In the genomic region with DNA sequence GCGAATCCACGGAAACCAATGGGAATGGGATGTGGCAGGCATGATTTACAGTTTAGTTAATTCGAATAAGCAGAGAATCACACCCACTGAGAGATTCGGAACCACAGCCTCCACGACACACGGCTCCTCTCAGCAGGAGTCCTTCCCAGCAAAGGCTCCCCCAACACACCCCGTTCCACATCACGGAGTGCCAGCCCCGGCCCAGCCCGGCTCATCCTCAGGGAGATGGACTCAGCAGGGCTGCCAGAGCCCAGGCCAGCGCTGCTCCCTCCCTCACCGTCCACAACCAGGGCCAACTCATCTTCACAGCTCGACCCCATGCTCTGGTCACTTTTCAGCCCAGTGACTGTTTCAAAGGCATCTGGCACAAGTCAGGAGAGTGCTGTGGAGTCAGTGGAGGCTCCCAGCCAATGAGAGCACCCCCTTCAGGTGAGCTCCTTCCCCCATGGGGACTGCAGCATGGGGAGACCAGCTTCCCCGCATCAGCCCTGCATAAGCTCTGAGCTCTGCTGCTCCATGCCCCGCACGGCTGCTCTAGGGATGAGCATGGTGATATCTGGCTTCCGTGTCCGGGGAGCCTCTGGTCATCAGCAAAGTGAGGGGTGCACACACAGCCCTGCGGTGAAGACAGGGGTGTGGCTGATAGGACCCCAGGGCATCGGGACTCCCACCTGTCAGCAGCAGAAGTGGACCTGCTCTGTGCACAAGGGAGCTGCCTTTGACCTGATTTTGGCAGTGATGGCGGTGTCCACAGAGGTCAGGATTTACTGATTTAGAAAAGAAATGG, we compare ENCODE assay signal across 1 cellular context.
TF ChIP-seq lines count a peak whose summit lies in the region.

No MANE protein-coding gene starts in this region.

TF ChIP-seq in K562, 482 proteins besides CTCF, POLR2A, EP300 and RAD21:
- no peak for TF ChIP-seq E4F1 (CRISPR knock-in tag; IDR thresholded peaks at IDR 0.05; ENCODE audit: borderline replicate concordance)
- no peak for TF ChIP-seq ZNF780A (CRISPR knock-in tag; IDR thresholded peaks at IDR 0.05)
